14 cellular contexts compared by ENCODE assay signal in the genomic region with DNA sequence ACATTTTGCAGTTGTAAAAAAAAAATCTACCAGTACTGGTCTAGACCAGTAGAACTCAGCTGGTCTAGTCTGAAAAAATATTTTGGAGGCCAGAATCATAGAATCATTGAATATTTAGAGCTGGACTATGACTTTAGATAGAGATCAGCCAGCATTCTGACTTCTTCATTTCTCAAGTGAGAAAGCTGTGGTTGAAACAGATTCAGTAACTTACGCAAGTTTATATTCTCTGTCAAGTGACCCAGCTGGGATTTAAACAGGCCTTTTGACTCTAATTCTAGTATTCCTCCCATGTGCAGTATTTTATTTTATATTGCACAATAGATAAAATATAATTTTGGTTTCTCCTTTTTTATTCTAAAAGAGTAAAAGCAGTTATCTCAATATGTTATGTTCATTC. TPM values are rescaled to one million over a fixed set of nuclear protein-coding genes. Genes with fewer than 3 reads are reported as not detected.
DNase-seq lines count a peak whose midpoint lies in the region; ATAC-seq, FAIRE-seq and TF ChIP-seq lines count a peak whose summit lies in the region.
"Had no signal": no experiment of that assay in that cellular context is flagged by ENCODE, and none has a peak within 500 bp of the region (broad histone marks: within the 10 kb centered on the region; RNA-seq: fewer than 3 reads in every experiment).

No MANE protein-coding gene starts in this region.

- peak overlapping the region; percentile 6 for H3K4me3 Mint-ChIP-seq in activated T-helper 17 cell treated with anti-CD3 and anti-CD28 coated beads, Interleukin-2, amount 50 U/mL, for 72 hours
- H3K4me3 Mint-ChIP-seq: dendritic cell treated with granulocyte-macrophage colony-stimulating factor and Interleukin-4, amounts not matched to agents 40 ng/mL and 50 ng/mL, for 4 days; stimulated activated effector memory CD8-positive, alpha-beta T cell treated with anti-CD3 and anti-CD28 coated beads, Interleukin-12 subunit alpha, Interleukin-12 subunit beta, amount 100 ng/mL, for 72 hours had no signal

- H3K27me3 ChIP-seq in muscle layer of duodenum (ENCODE audit: low read depth, low read length) (no peaks in the 10 kb centered on the region), pancreas (no peaks in the 10 kb centered on the region), testis (no peaks in the 10 kb centered on the region)

- peak; percentile 53 for ATAC-seq in GM19351 (IDR thresholded peaks at IDR 0.05; ENCODE audit: unreplicated experiment)
- no peak for ATAC-seq in activated T-helper 17 cell treated with anti-CD3 and anti-CD28 coated beads, Interleukin-2, amount 50 U/mL, for 72 hours (replicated peaks)
- ATAC-seq in pancreas: no peak
- ATAC-seq in GM18870 (IDR thresholded peaks at IDR 0.05; ENCODE audit: unreplicated experiment): no peak

- FAIRE-seq in pancreas (lab: Jason Lieb, UNC): no peak

- H3K27ac ChIP-seq in muscle layer of duodenum (ENCODE audit: low read length): peak overlapping the region; percentile 36
- no peak overlapping the region for H3K27ac ChIP-seq in caudate nucleus (ENCODE audit: low read depth, low read length)
- peak overlapping the region in 2 of 4 donors; percentile 0 to 18 for H3K27ac ChIP-seq in pancreas
- H3K27ac ChIP-seq in testis: peak overlapping the region in 1 of 2 donors; percentile 23

- intact Hi-C loops in pancreas (cut with DNase I) (no loop called here), testis (cut with DNase I; ENCODE audit: low total_unique reads) (no loop called here)

- H3K36me3 ChIP-seq in muscle layer of duodenum (ENCODE audit: control insufficient read depth in 1 of 2, insufficient read depth in 2 of 2, low read length in 2 of 2) (peaks cover 0 to 15% of the 10 kb centered on the region in 2 donors), pancreas (no peaks in the 10 kb centered on the region), testis (ENCODE audit: low read depth, missing control alignments) (no peaks in the 10 kb centered on the region)

- 89 to 90% methylated on average over 1 of the region's 1 CpG for WGBS in pancreas, 2 donors
- 76 to 79% methylated on average over 1 of the region's 1 CpG for WGBS in testis, 2 donors

- no peak for TF ChIP-seq POLR2A in testis (IDR thresholded peaks at IDR 0.05)

- H3K4me1 Mint-ChIP-seq in activated T-helper 17 cell treated with anti-CD3 and anti-CD28 coated beads, Interleukin-2, amount 50 U/mL, for 72 hours: peaks cover 45% of the 10 kb centered on the region

- H3K4me1 ChIP-seq in muscle layer of duodenum (ENCODE audit: control insufficient read depth in 1 of 2, insufficient read depth in 2 of 2, low read length in 2 of 2) (peaks cover 13 to 79% of the 10 kb centered on the region in 2 donors), pancreas (peaks cover 19 to 47% (median 41%) of the 10 kb centered on the region in 3 donors), testis (peaks cover 72% of the 10 kb centered on the region)

- TF ChIP-seq CTCF in AG09319 (IDR thresholded peaks at IDR 0.05; ENCODE audit: low read depth, low read length): no peak
- no peak for TF ChIP-seq CTCF in pancreas (IDR thresholded peaks at IDR 0.05)
- no peak for TF ChIP-seq CTCF in testis (IDR thresholded peaks at IDR 0.05)

- H3K9me3 ChIP-seq in muscle layer of duodenum (ENCODE audit: control insufficient read depth in 1 of 2, low read length in 2 of 2): no peaks in the 10 kb centered on the region
- no peaks in the 10 kb centered on the region for H3K9me3 ChIP-seq in pancreas
- H3K9me3 ChIP-seq in testis: no peaks in the 10 kb centered on the region

- H3K4me3 ChIP-seq in muscle layer of duodenum (ENCODE audit: low read depth in 1 of 2, low read length in 2 of 2) (no peak overlapping the region), pancreas (no peak overlapping the region), testis (no peak overlapping the region)

- no peak overlapping the region for H3K27ac Mint-ChIP-seq in activated T-helper 17 cell treated with anti-CD3 and anti-CD28 coated beads, Interleukin-2, amount 50 U/mL, for 72 hours
- H3K27ac Mint-ChIP-seq: dendritic cell treated with granulocyte-macrophage colony-stimulating factor and Interleukin-4, amounts not matched to agents 40 ng/mL and 50 ng/mL, for 4 days; stimulated activated effector memory CD8-positive, alpha-beta T cell treated with anti-CD3 and anti-CD28 coated beads, Interleukin-12 subunit alpha, Interleukin-12 subunit beta, amount 100 ng/mL, for 72 hours had no signal

- no peaks in the 10 kb centered on the region for H3K27me3 Mint-ChIP-seq in activated T-helper 17 cell treated with anti-CD3 and anti-CD28 coated beads, Interleukin-2, amount 50 U/mL, for 72 hours
- H3K27me3 Mint-ChIP-seq: dendritic cell treated with granulocyte-macrophage colony-stimulating factor and Interleukin-4, amounts not matched to agents 40 ng/mL and 50 ng/mL, for 4 days had no signal

- no peaks in the 10 kb centered on the region for H3K9me3 Mint-ChIP-seq in activated T-helper 17 cell treated with anti-CD3 and anti-CD28 coated beads, Interleukin-2, amount 50 U/mL, for 72 hours
- H3K9me3 Mint-ChIP-seq: dendritic cell treated with granulocyte-macrophage colony-stimulating factor and Interleukin-4, amounts not matched to agents 40 ng/mL and 50 ng/mL, for 4 days; stimulated activated effector memory CD8-positive, alpha-beta T cell treated with anti-CD3 and anti-CD28 coated beads, Interleukin-12 subunit alpha, Interleukin-12 subunit beta, amount 100 ng/mL, for 72 hours had no signal

- peaks cover 88% of the 10 kb centered on the region for H3K36me3 Mint-ChIP-seq in activated T-helper 17 cell treated with anti-CD3 and anti-CD28 coated beads, Interleukin-2, amount 50 U/mL, for 72 hours (ENCODE audit: low read depth)

- DNase-seq in AG09319 (ENCODE audit: extremely low read depth, low read depth): peak; percentile 19
- DNase-seq in caudate nucleus (lab: John Stamatoyannopoulos, UW): no peak
- no peak for DNase-seq in pancreas
- DNase-seq in testis: no peak
- DNase-seq: hypothalamus; NCI-H1092 treated with DMSO at 0.1 percent for 48 hours; NK-92 treated with Interleukin-12 subunit alpha and Interleukin-12 subunit beta, amount 100 ng/mL, for 24 hours; stimulated activated CD4-positive, alpha-beta T cell treated with anti-CD3 and anti-CD28 coated beads, Interleukin-12 subunit alpha, Interleukin-12 subunit beta, amount 100 ng/mL, for 4 hours had no signal

RNA-seq across cellular contexts. Expression of gene TNRC6A, which starts 4.9 kb away (rescaled TPM):
- total RNA-seq in activated T-helper 17 cell treated with anti-CD3 and anti-CD28 coated beads, Interleukin-2, amount 50 U/mL, for 72 hours: 10 to 100 TPM; 40.5 to 47.8 TPM
- 10 to 100 TPM; 15.6 to 33.9 (median 21.9) TPM for total RNA-seq in pancreas
- 10 to 100 TPM; 22.5 to 27.7 TPM for polyA plus RNA-seq in pancreas
- total RNA-seq in testis: 100 to 1,000 TPM in 1 of 2 donors, 10 to 100 TPM in 1; 94.1 to 103 TPM
- polyA plus RNA-seq in testis (ENCODE audit: insufficient read depth, low read depth, low replicate concordance): 32.3 TPM
